ENCODE assay signal across 8 cellular contexts in the genomic region with DNA sequence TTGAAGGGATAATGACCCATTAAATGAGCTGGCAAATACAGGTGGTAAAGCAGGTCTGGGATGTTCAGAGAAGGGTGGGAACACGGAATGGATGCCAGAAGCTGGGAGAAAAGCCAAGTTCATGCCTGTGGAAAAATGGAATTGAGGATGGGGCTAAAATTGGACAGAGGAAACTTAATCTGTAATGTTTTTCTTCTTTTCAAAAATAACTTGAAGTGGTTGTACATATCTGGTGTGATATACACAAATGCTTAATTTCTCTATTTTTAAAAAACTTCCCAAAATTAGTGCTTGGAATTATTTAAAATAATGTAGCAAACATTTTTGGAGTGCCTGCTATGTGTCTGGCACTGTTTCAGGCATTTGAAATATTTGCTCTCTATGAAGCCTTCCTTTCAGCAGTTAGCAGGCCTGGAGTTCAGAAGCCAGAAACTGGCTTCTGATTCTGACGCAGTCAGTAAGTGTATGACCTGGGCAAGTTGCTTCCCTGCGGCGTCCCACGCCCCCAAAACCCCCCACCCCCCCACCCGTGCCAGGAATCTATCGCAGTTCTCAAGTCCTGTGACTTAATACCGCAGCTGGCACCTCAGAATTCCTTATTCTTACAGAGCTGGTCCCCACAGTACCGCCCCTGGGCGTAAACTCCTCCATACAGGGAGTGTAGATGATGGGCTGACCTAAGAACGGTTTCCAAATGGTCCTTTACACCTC. TPM values are rescaled to one million over a fixed set of nuclear protein-coding genes. Genes with fewer than 3 reads are reported as not detected.
DNase-seq lines count a peak whose midpoint lies in the region; ATAC-seq and TF ChIP-seq lines count a peak whose summit lies in the region.

No MANE protein-coding gene starts in this region.

- peak overlapping the region; percentile 98 for H3K4me3 ChIP-seq in Loucy (ENCODE audit: low read length, poor library complexity, severe bottlenecking)
- H3K4me3 ChIP-seq in choroid plexus epithelial cell (ENCODE audit: low read depth, low read length) = no peak overlapping the region
- peak overlapping the region; percentile 93 for H3K4me3 ChIP-seq in muscle layer of colon (ENCODE audit: low read depth in 1 of 2, low read length in 2 of 2)

- no peaks in the 10 kb centered on the region for H3F3A ChIP-seq in Loucy (ENCODE audit: low read depth)

- H3K9me3 ChIP-seq in CD4-positive, alpha-beta T cell (ENCODE audit: control insufficient read depth, low read length) = no peaks in the 10 kb centered on the region
- H3K9me3 ChIP-seq in Loucy (ENCODE audit: insufficient read depth, low read depth, low read length) (no peaks in the 10 kb centered on the region), muscle layer of colon (ENCODE audit: low read length) (no peaks in the 10 kb centered on the region)

- H3K4me1 Mint-ChIP-seq in CD4-positive, alpha-beta T cell (ENCODE audit: low read depth) = peaks cover 51% of the 10 kb centered on the region

- no peaks in the 10 kb centered on the region for H3K27me3 Mint-ChIP-seq in CD4-positive, alpha-beta T cell

- no peaks in the 10 kb centered on the region for H3K27me3 ChIP-seq in CD4-positive, alpha-beta T cell (ENCODE audit: control insufficient read depth, insufficient read depth, low read length)
- H3K27me3 ChIP-seq in Loucy (ENCODE audit: insufficient read depth, low read length, poor library complexity, severe bottlenecking) = peaks cover 50% of the 10 kb centered on the region
- H3K27me3 ChIP-seq in muscle layer of colon (ENCODE audit: control insufficient read depth in 1 of 2, insufficient read depth in 2 of 2, low read length in 2 of 2) = no peaks in the 10 kb centered on the region

- peak overlapping the region; percentile 95 for H3K27ac Mint-ChIP-seq in CD4-positive, alpha-beta T cell

- peak overlapping the region; percentile 90 for H3K4me3 Mint-ChIP-seq in CD4-positive, alpha-beta T cell

- H3K36me3 ChIP-seq in Loucy (ENCODE audit: insufficient read depth, low read length) (no peaks in the 10 kb centered on the region), muscle layer of colon (ENCODE audit: insufficient read depth, low read length) (peaks cover 13% of the 10 kb centered on the region)

- H3K79me2 ChIP-seq in Loucy (ENCODE audit: insufficient read depth, low read length) = peaks cover 39% of the 10 kb centered on the region

- peak overlapping the region; percentile 86 for H3K9ac ChIP-seq in Loucy (ENCODE audit: low read depth, low read length, poor library complexity, severe bottlenecking)
- no peak overlapping the region for H3K9ac ChIP-seq in muscle layer of colon (ENCODE audit: low read length)

- no peak for TF ChIP-seq CTCF in CD4-positive, alpha-beta T cell (IDR thresholded peaks at IDR 0.05)
- no peak for TF ChIP-seq CTCF in Loucy (conservative IDR thresholded peaks at IDR 0.05; ENCODE audit: low read length)
- TF ChIP-seq CTCF in choroid plexus epithelial cell (conservative IDR thresholded peaks at IDR 0.05; ENCODE audit: low read depth, low read length) = no peak
- TF ChIP-seq CTCF in GM20000 (IDR thresholded peaks at IDR 0.05; ENCODE audit: extremely low read depth, missing control alignments) = no peak

- intact Hi-C loops in CD4-positive, alpha-beta T cell (cut with DNase I, micrococcal nuclease) = loop anchor here (5.0 to 10.0 kb wide), 8 partner anchors 174 to 1829 kb away; a partner anchor contains a TSS

- H3K4me1 ChIP-seq in Loucy (ENCODE audit: insufficient read depth, low read length, poor library complexity, severe bottlenecking) (peaks cover 23% of the 10 kb centered on the region), muscle layer of colon (ENCODE audit: insufficient read depth, low read length) (peaks cover 28% of the 10 kb centered on the region)

- POLR2A ChIA-PET in CD4-positive, alpha-beta T cell (lab: Charles Lee) = interaction anchor here (0.6 to 2.3 kb wide), 13 partner anchors 21 to 299 kb away, joined by 3 to 13 read pairs (median 4); a partner anchor contains a TSS

- H3K9me2 ChIP-seq in Loucy (replicated peaks; ENCODE audit: low read depth, low read length) = no peaks in the 10 kb centered on the region

- peak overlapping the region; percentile 94 for H2AFZ ChIP-seq in Loucy (ENCODE audit: low read length)

- peak overlapping the region; percentile 74 for H3K27ac ChIP-seq in CD4-positive, alpha-beta T cell (ENCODE audit: low read depth, low read length)
- H3K27ac ChIP-seq in muscle layer of colon (ENCODE audit: low read depth, low read length) = peak overlapping the region; percentile 88

- H4K20me1 ChIP-seq in Loucy (ENCODE audit: insufficient read depth, low read length, poor library complexity, severe bottlenecking) = peaks cover 18% of the 10 kb centered on the region

- no peak for ATAC-seq in CD4-positive, alpha-beta T cell (ENCODE audit: poor library complexity)

- DNase-seq in CD4-positive, alpha-beta T cell = no peak
- peak; percentile 90 for DNase-seq in choroid plexus epithelial cell (ENCODE audit: low read depth)
- DNase-seq in GM20000 (ENCODE audit: low spot score) = no peak
- DNase-seq in cerebellar nuclear complex (lab: John Stamatoyannopoulos, UW) = no peak
- DNase-seq in NCI-H1417 (lab: John Stamatoyannopoulos, UW) = no peak
- DNase-seq in MV-4-11 (lab: John Stamatoyannopoulos, UW) = no peak

- H3K36me3 Mint-ChIP-seq in CD4-positive, alpha-beta T cell (ENCODE audit: low read depth) = peaks cover 38% of the 10 kb centered on the region

- H3K9me3 Mint-ChIP-seq in CD4-positive, alpha-beta T cell = no peaks in the 10 kb centered on the region

- CTCF ChIA-PET in CD4-positive, alpha-beta T cell (lab: Charles Lee) = interaction anchor here (0.9 to 2.6 kb wide), 4 partner anchors 21 to 26 kb away, joined by 3 to 12 read pairs (median 4); no protein-coding TSS in a partner anchor

- H3K4me2 ChIP-seq in Loucy (ENCODE audit: low read depth, low read length, poor library complexity, severe bottlenecking) = peak overlapping the region; percentile 75

RNA-seq across cellular contexts. Expression of a gene that starts 0.8 kb away (rescaled TPM):
- 10 to 100 TPM; 50.5 to 50.9 TPM for total RNA-seq in CD4-positive, alpha-beta T cell

RNA-seq across cellular contexts. Expression of a gene that starts 51.7 kb away (rescaled TPM):
- not detected for total RNA-seq in CD4-positive, alpha-beta T cell
